ENCODE assay signal across 8 cellular contexts in genomic region chr6:24583463-24584389, GRCh38.
DNase-seq lines count a peak whose midpoint lies in the region; ATAC-seq and TF ChIP-seq lines count a peak whose summit lies in the region.

No MANE protein-coding gene starts in this region.

- H3K4me3 Mint-ChIP-seq in activated CD8-positive, alpha-beta T cell treated with anti-CD3 and anti-CD28 coated beads, Interleukin-2, amount 10 ng/mL, durations not matched to agents 7 days and 5 days = no peak overlapping the region
- H3K4me3 Mint-ChIP-seq in mesothelial cell of epicardium = peak overlapping the region; percentile 2

- H3K36me3 Mint-ChIP-seq in activated CD8-positive, alpha-beta T cell treated with anti-CD3 and anti-CD28 coated beads, Interleukin-2, amount 10 ng/mL, durations not matched to agents 7 days and 5 days (ENCODE audit: low read depth) = no peaks in the 10 kb centered on the region
- H3K36me3 Mint-ChIP-seq in mesothelial cell of epicardium = no peaks in the 10 kb centered on the region

- H3K9ac ChIP-seq in endocrine pancreas (ENCODE audit: control insufficient read depth, insufficient read depth, low read length) = no peak overlapping the region

- peaks cover 20% of the 10 kb centered on the region for H3K4me1 ChIP-seq in endocrine pancreas (ENCODE audit: control insufficient read depth, insufficient read depth, low read length)

- TF ChIP-seq CTCF in HL-60 (IDR thresholded peaks at IDR 0.05; ENCODE audit: insufficient read depth, low read length) (peak; percentile 58), mesothelial cell of epicardium (IDR thresholded peaks at IDR 0.05; ENCODE audit: unreplicated experiment) (peak; percentile 65)

- POLR2A ChIA-PET in activated CD8-positive, alpha-beta T cell treated with anti-CD3 and anti-CD28 coated beads, Interleukin-2, amount 10 ng/mL, durations not matched to agents 7 days and 5 days (lab: Charles Lee) = interaction anchor here (1.4 kb wide), 1 partner anchor 83 kb away, joined by 5 read pairs; the partner anchor contains the start of genes ACOT13 and TDP2

- CTCF ChIA-PET in activated CD8-positive, alpha-beta T cell treated with anti-CD3 and anti-CD28 coated beads, Interleukin-2, amount 10 ng/mL, durations not matched to agents 7 days and 5 days (lab: Charles Lee) = interaction anchor here (0.6 to 5.2 kb wide), 27 partner anchors 9 to 183 kb away, joined by 3 to 46 read pairs (median 4); partner anchors contain the start of genes ACOT13, KIAA0319 and TDP2

- no peaks in the 10 kb centered on the region for H3K36me3 ChIP-seq in endocrine pancreas (ENCODE audit: control insufficient read depth, insufficient read depth, low read length)

- H3K4me1 Mint-ChIP-seq in activated CD8-positive, alpha-beta T cell treated with anti-CD3 and anti-CD28 coated beads, Interleukin-2, amount 10 ng/mL, durations not matched to agents 7 days and 5 days (ENCODE audit: low read depth) = peaks cover 6% of the 10 kb centered on the region
- H3K4me1 Mint-ChIP-seq in mesothelial cell of epicardium = peaks cover 25% of the 10 kb centered on the region

- H3K27ac ChIP-seq in HL-60 (replicated peaks) = no peak overlapping the region

- H3K27me3 ChIP-seq in HL-60 (ENCODE audit: insufficient read depth, poor library complexity, severe bottlenecking) (peaks cover 2% of the 10 kb centered on the region), endocrine pancreas (ENCODE audit: control insufficient read depth, insufficient read depth, low read length) (no peaks in the 10 kb centered on the region)

- DNase-seq in A172 (ENCODE audit: low spot score) = peak; percentile 77
- peak; percentile 38 to 63 for DNase-seq in HL-60 (ENCODE audit: low read depth in 1 of 2, low spot score in 1 of 2)
- peak; percentile 96 for DNase-seq in NCI-H82 (lab: John Stamatoyannopoulos, UW)
- peak; percentile 83 for DNase-seq in activated CD8-positive, alpha-beta T cell treated with anti-CD3 and anti-CD28 coated beads, Interleukin-2, amount 10 ng/mL, durations not matched to agents 7 days and 5 days
- DNase-seq in mesothelial cell of epicardium (ENCODE audit: low spot score in 2 of 2, unreplicated experiment in 2 of 2) = peak in 1 of 2 experiments; percentile 67
- peak; percentile 26 to 52 for DNase-seq in stimulated activated CD8-positive, alpha-beta memory T cell treated with anti-CD3 and anti-CD28 coated beads, Interleukin-4, amount 100 ng/mL, for 1 hour (ENCODE audit: low read depth in 2 of 2, low spot score in 1 of 2)

- no peak overlapping the region for H3K27ac Mint-ChIP-seq in activated CD8-positive, alpha-beta T cell treated with anti-CD3 and anti-CD28 coated beads, Interleukin-2, amount 10 ng/mL, durations not matched to agents 7 days and 5 days
- peak overlapping the region; percentile 80 for H3K27ac Mint-ChIP-seq in mesothelial cell of epicardium

- peak; percentile 54 for ATAC-seq in GM18858 (IDR thresholded peaks at IDR 0.05; ENCODE audit: unreplicated experiment)
- peak; percentile 77 for ATAC-seq in activated CD8-positive, alpha-beta T cell treated with anti-CD3 and anti-CD28 coated beads, Interleukin-2, amount 10 ng/mL, durations not matched to agents 7 days and 5 days

- no peak overlapping the region for H3K4me3 ChIP-seq in HL-60 (replicated peaks; ENCODE audit: insufficient read depth, low read length)
- peak overlapping the region; percentile 74 for H3K4me3 ChIP-seq in endocrine pancreas (ENCODE audit: control insufficient read depth, insufficient read depth, low read length)

- no peaks in the 10 kb centered on the region for H3K9me3 Mint-ChIP-seq in activated CD8-positive, alpha-beta T cell treated with anti-CD3 and anti-CD28 coated beads, Interleukin-2, amount 10 ng/mL, durations not matched to agents 7 days and 5 days (ENCODE audit: insufficient read depth)
- H3K9me3 Mint-ChIP-seq in mesothelial cell of epicardium = no peaks in the 10 kb centered on the region

- peaks cover 24% of the 10 kb centered on the region for H3K27me3 Mint-ChIP-seq in activated CD8-positive, alpha-beta T cell treated with anti-CD3 and anti-CD28 coated beads, Interleukin-2, amount 10 ng/mL, durations not matched to agents 7 days and 5 days (ENCODE audit: low read depth)
- peaks cover 33% of the 10 kb centered on the region for H3K27me3 Mint-ChIP-seq in mesothelial cell of epicardium (ENCODE audit: low read depth)

- no peaks in the 10 kb centered on the region for H3K9me3 ChIP-seq in endocrine pancreas (ENCODE audit: control insufficient read depth, low read length)
